Comparison of ENCODE assay signal across 22 cellular contexts in genomic region chr14:95513261-95513660, GRCh38. TPM values are rescaled to one million over a fixed set of nuclear protein-coding genes. Genes with fewer than 3 reads are reported as not detected.
DNase-seq lines count a peak whose midpoint lies in the region; ATAC-seq and TF ChIP-seq lines count a peak whose summit lies in the region.
"Had no signal": no experiment of that assay in that cellular context is flagged by ENCODE, and none has a peak within 500 bp of the region (broad histone marks: within the 10 kb centered on the region; RNA-seq: fewer than 3 reads in every experiment).

No MANE protein-coding gene starts in this region.

- H3K4me1 Mint-ChIP-seq in activated CD8-positive, alpha-beta memory T cell treated with anti-CD3 and anti-CD28 coated beads, Interleukin-2, amount 10 ng/mL, durations not matched to agents 7 days and 5 days = peaks cover 65% of the 10 kb centered on the region
- H3K4me1 Mint-ChIP-seq in activated naive CD8-positive, alpha-beta T cell treated with anti-CD3 and anti-CD28 coated beads, Interleukin-2, amount 10 ng/mL, durations not matched to agents 7 days and 5 days = peaks cover 50% of the 10 kb centered on the region
- H3K4me1 Mint-ChIP-seq in stimulated activated naive CD8-positive, alpha-beta T cell treated with anti-CD3 and anti-CD28 coated beads, Interleukin-15, Interleukin-2, amounts not matched to agents 100 ng/mL and 50 ng/mL, for 24 hours (ENCODE audit: low read depth) = peaks cover 76% of the 10 kb centered on the region

- H3K27ac ChIP-seq in prostate gland = no peak overlapping the region
- H3K27ac ChIP-seq: body of pancreas, neural progenitor cell had no signal

- no peak for ATAC-seq in activated CD8-positive, alpha-beta memory T cell treated with anti-CD3 and anti-CD28 coated beads, Interleukin-2, amount 10 ng/mL, durations not matched to agents 7 days and 5 days
- ATAC-seq in activated naive CD8-positive, alpha-beta T cell treated with anti-CD3 and anti-CD28 coated beads, Interleukin-2, amount 10 ng/mL, durations not matched to agents 7 days and 5 days (ENCODE audit: low read depth) = no peak
- ATAC-seq: body of pancreas, HCT116, K562, WTC11 had no signal

- TF ChIP-seq CTCF in GM12875 (IDR thresholded peaks at IDR 0.05; ENCODE audit: borderline replicate concordance, insufficient read depth, low read depth, low read length) (no peak), prostate gland (IDR thresholded peaks at IDR 0.05) (no peak)

- peak overlapping the region; percentile 20 for H3K27ac Mint-ChIP-seq in activated CD8-positive, alpha-beta memory T cell treated with anti-CD3 and anti-CD28 coated beads, Interleukin-2, amount 10 ng/mL, durations not matched to agents 7 days and 5 days
- peak overlapping the region; percentile 21 for H3K27ac Mint-ChIP-seq in activated naive CD8-positive, alpha-beta T cell treated with anti-CD3 and anti-CD28 coated beads, Interleukin-2, amount 10 ng/mL, durations not matched to agents 7 days and 5 days
- H3K27ac Mint-ChIP-seq in stimulated activated naive CD8-positive, alpha-beta T cell treated with anti-CD3 and anti-CD28 coated beads, Interleukin-15, Interleukin-2, amounts not matched to agents 100 ng/mL and 50 ng/mL, for 24 hours = peak overlapping the region; percentile 20
- H3K27ac Mint-ChIP-seq: neural progenitor cell, WTC11 had no signal

- H3K27me3 Mint-ChIP-seq in activated CD8-positive, alpha-beta memory T cell treated with anti-CD3 and anti-CD28 coated beads, Interleukin-2, amount 10 ng/mL, durations not matched to agents 7 days and 5 days = no peaks in the 10 kb centered on the region
- no peaks in the 10 kb centered on the region for H3K27me3 Mint-ChIP-seq in activated naive CD8-positive, alpha-beta T cell treated with anti-CD3 and anti-CD28 coated beads, Interleukin-2, amount 10 ng/mL, durations not matched to agents 7 days and 5 days
- H3K27me3 Mint-ChIP-seq in stimulated activated naive CD8-positive, alpha-beta T cell treated with anti-CD3 and anti-CD28 coated beads, Interleukin-15, Interleukin-2, amounts not matched to agents 100 ng/mL and 50 ng/mL, for 24 hours = no peaks in the 10 kb centered on the region

- peak overlapping the region; percentile 10 for H3K4me3 ChIP-seq in GM12875 (ENCODE audit: low read depth, low read length)
- H3K4me3 ChIP-seq in prostate gland = no peak overlapping the region
- H3K4me3 ChIP-seq: body of pancreas, K562, neural progenitor cell, tibial artery had no signal

- no peaks in the 10 kb centered on the region for H3K27me3 ChIP-seq in prostate gland (replicated peaks; ENCODE audit: insufficient read depth)
- H3K27me3 ChIP-seq: body of pancreas, spleen, tibial artery had no signal

- TF ChIP-seq POLR2A in prostate gland (IDR thresholded peaks at IDR 0.05) = no peak

- no peaks in the 10 kb centered on the region for H3K9me3 ChIP-seq in prostate gland
- H3K9me3 ChIP-seq: body of pancreas, spleen, tibial artery had no signal

- peak overlapping the region; percentile 7 for H3K4me3 Mint-ChIP-seq in activated CD8-positive, alpha-beta memory T cell treated with anti-CD3 and anti-CD28 coated beads, Interleukin-2, amount 10 ng/mL, durations not matched to agents 7 days and 5 days
- peak overlapping the region; percentile 60 for H3K4me3 Mint-ChIP-seq in activated naive CD8-positive, alpha-beta T cell treated with anti-CD3 and anti-CD28 coated beads, Interleukin-2, amount 10 ng/mL, durations not matched to agents 7 days and 5 days
- no peak overlapping the region for H3K4me3 Mint-ChIP-seq in stimulated activated naive CD8-positive, alpha-beta T cell treated with anti-CD3 and anti-CD28 coated beads, Interleukin-15, Interleukin-2, amounts not matched to agents 100 ng/mL and 50 ng/mL, for 24 hours
- H3K4me3 Mint-ChIP-seq: neural progenitor cell, WTC11 had no signal

- 72% methylated on average over 6 of the region's 6 CpGs for WGBS in prostate gland

- H3K9me3 Mint-ChIP-seq in activated CD8-positive, alpha-beta memory T cell treated with anti-CD3 and anti-CD28 coated beads, Interleukin-2, amount 10 ng/mL, durations not matched to agents 7 days and 5 days (ENCODE audit: low read depth) = no peaks in the 10 kb centered on the region
- H3K9me3 Mint-ChIP-seq in activated naive CD8-positive, alpha-beta T cell treated with anti-CD3 and anti-CD28 coated beads, Interleukin-2, amount 10 ng/mL, durations not matched to agents 7 days and 5 days = no peaks in the 10 kb centered on the region
- H3K9me3 Mint-ChIP-seq in stimulated activated naive CD8-positive, alpha-beta T cell treated with anti-CD3 and anti-CD28 coated beads, Interleukin-15, Interleukin-2, amounts not matched to agents 100 ng/mL and 50 ng/mL, for 24 hours = no peaks in the 10 kb centered on the region
- H3K9me3 Mint-ChIP-seq: neural progenitor cell, WTC11 had no signal

- peaks cover 4% of the 10 kb centered on the region for H3K4me1 ChIP-seq in prostate gland (replicated peaks)

- CTCF ChIA-PET in activated CD8-positive, alpha-beta memory T cell treated with anti-CD3 and anti-CD28 coated beads, Interleukin-2, amount 10 ng/mL, durations not matched to agents 7 days and 5 days (lab: Charles Lee) = interaction anchor here (1.0 to 4.6 kb wide), 2 partner anchors 9 to 13 kb away, joined by 4 to 35 read pairs; no protein-coding TSS in a partner anchor

- POLR2A ChIA-PET in activated naive CD8-positive, alpha-beta T cell treated with anti-CD3 and anti-CD28 coated beads, Interleukin-2, amount 10 ng/mL, durations not matched to agents 7 days and 5 days (lab: Charles Lee) = interaction anchor here (0.9 to 4.4 kb wide), 2 partner anchors 10 to 21 kb away, joined by 3 to 36 read pairs; partner anchors contain the start of gene GLRX5

- intact Hi-C loops in prostate gland (cut with DNase I) = no loop called here

- DNase-seq in activated CD8-positive, alpha-beta memory T cell treated with anti-CD3 and anti-CD28 coated beads, Interleukin-2, amount 10 ng/mL, durations not matched to agents 7 days and 5 days = no peak
- no peak for DNase-seq in activated CD8-positive, alpha-beta memory T cell treated with anti-CD3 and anti-CD28 coated beads, Interleukin-2, amount 50 U/mL, for 4 hours
- no peak for DNase-seq in activated naive CD8-positive, alpha-beta T cell treated with anti-CD3 and anti-CD28 coated beads, Interleukin-2, amount 10 ng/mL, durations not matched to agents 7 days and 5 days
- DNase-seq in NCI-H1694 (lab: John Stamatoyannopoulos, UW) = no peak
- no peak for DNase-seq in prostate gland (ENCODE audit: low spot score)
- DNase-seq in globus pallidus (ENCODE audit: low spot score) = no peak
- DNase-seq: activated CD8-positive, alpha-beta memory T cell treated with anti-CD3 and anti-CD28 coated beads, Interleukin-2, amount 50 U/mL, for 48 hours; activated naive CD4-positive, alpha-beta T cell treated with Interleukin-2 at 50 U/mL for 16 hours; body of pancreas; hippocampal formation; islet precursor cell; NCI-H2029; NCI-H510A treated with DMSO at 0.1 percent for 48 hours; Right ventricle myocardium superior; spleen; tibial artery had no signal

- no peaks in the 10 kb centered on the region for H3K36me3 ChIP-seq in prostate gland
- H3K36me3 ChIP-seq: neural progenitor cell had no signal

- H3K36me3 Mint-ChIP-seq in activated CD8-positive, alpha-beta memory T cell treated with anti-CD3 and anti-CD28 coated beads, Interleukin-2, amount 10 ng/mL, durations not matched to agents 7 days and 5 days = peaks cover 18% of the 10 kb centered on the region
- H3K36me3 Mint-ChIP-seq in activated naive CD8-positive, alpha-beta T cell treated with anti-CD3 and anti-CD28 coated beads, Interleukin-2, amount 10 ng/mL, durations not matched to agents 7 days and 5 days = peaks cover 28% of the 10 kb centered on the region
- H3K36me3 Mint-ChIP-seq in stimulated activated naive CD8-positive, alpha-beta T cell treated with anti-CD3 and anti-CD28 coated beads, Interleukin-15, Interleukin-2, amounts not matched to agents 100 ng/mL and 50 ng/mL, for 24 hours (ENCODE audit: low read depth) = peaks cover 13% of the 10 kb centered on the region
- H3K36me3 Mint-ChIP-seq: neural progenitor cell, WTC11 had no signal

RNA-seq across cellular contexts. Expression of gene SYNE3, which starts 3.2 kb away (rescaled TPM):
- 10 to 100 TPM; 65.8 to 81.6 TPM for total RNA-seq in activated CD8-positive, alpha-beta memory T cell treated with anti-CD3 and anti-CD28 coated beads, Interleukin-2, amount 10 ng/mL, durations not matched to agents 7 days and 5 days
- total RNA-seq in activated naive CD8-positive, alpha-beta T cell treated with anti-CD3 and anti-CD28 coated beads, Interleukin-2, amount 10 ng/mL, durations not matched to agents 7 days and 5 days = 10 to 100 TPM; 79.0 to 79.1 TPM
- 10 to 100 TPM in 1 of 2 donors, 1 to 10 TPM in 1; 3.4 to 29.5 TPM for total RNA-seq in prostate gland

RNA-seq across cellular contexts. Expression of gene GLRX5, which starts 21.6 kb away (rescaled TPM):
- 10 to 100 TPM; 36.4 to 48.5 TPM for total RNA-seq in activated CD8-positive, alpha-beta memory T cell treated with anti-CD3 and anti-CD28 coated beads, Interleukin-2, amount 10 ng/mL, durations not matched to agents 7 days and 5 days
- total RNA-seq in activated naive CD8-positive, alpha-beta T cell treated with anti-CD3 and anti-CD28 coated beads, Interleukin-2, amount 10 ng/mL, durations not matched to agents 7 days and 5 days = 10 to 100 TPM; 33.8 to 34.7 TPM
- 10 to 100 TPM; 56.2 to 93.0 TPM for total RNA-seq in prostate gland
